17 cellular contexts compared by ENCODE assay signal in genomic region chr19:33435706-33436359, GRCh38.
DNase-seq lines count a peak whose midpoint lies in the region; ATAC-seq and TF ChIP-seq lines count a peak whose summit lies in the region.
"Had no signal": no experiment of that assay in that cellular context is flagged by ENCODE, and none has a peak within 500 bp of the region (broad histone marks: within the 10 kb centered on the region; RNA-seq: fewer than 3 reads in every experiment).

No MANE protein-coding gene starts in this region.

- H3K4me3 ChIP-seq in RWPE2 (ENCODE audit: severe bottlenecking), result no peak overlapping the region
- H3K4me3 ChIP-seq: PC-9 had no signal

- no peaks in the 10 kb centered on the region for H3K27me3 ChIP-seq in RWPE2 (ENCODE audit: insufficient read depth, poor library complexity, severe bottlenecking)

- H3K36me3 Mint-ChIP-seq in chondrocyte (ENCODE audit: low read depth), result no peaks in the 10 kb centered on the region
- H3K36me3 Mint-ChIP-seq in mesothelial cell of epicardium, result no peaks in the 10 kb centered on the region

- TF ChIP-seq CTCF in RWPE2 (IDR thresholded peaks at IDR 0.05; ENCODE audit: poor library complexity, severe bottlenecking) (no peak), chondrocyte (IDR thresholded peaks at IDR 0.05) (no peak), mesothelial cell of epicardium (IDR thresholded peaks at IDR 0.05; ENCODE audit: unreplicated experiment) (no peak)

- no peaks in the 10 kb centered on the region for H3K9me3 ChIP-seq in RWPE2 (ENCODE audit: severe bottlenecking)

- H3K27ac Mint-ChIP-seq in chondrocyte (ENCODE audit: unreplicated experiment) (no peak overlapping the region), mesothelial cell of epicardium (peak overlapping the region; percentile 78)

- no peaks in the 10 kb centered on the region for H3K36me3 ChIP-seq in RWPE2 (ENCODE audit: low read depth)

- DNase-seq in activated effector memory CD4-positive, alpha-beta T cell treated with anti-CD3 and anti-CD28 coated beads, Interleukin-2, amount 50 U/mL, for 16 hours, result peak; percentile 30
- no peak for DNase-seq in activated effector memory CD4-positive, alpha-beta T cell treated with Interleukin-2 at 50 U/mL for 16 hours
- DNase-seq in RWPE2 (ENCODE audit: low spot score) (peak; percentile 48), chondrocyte (ENCODE audit: low spot score) (peak; percentile 56), mesothelial cell of epicardium (ENCODE audit: low spot score in 2 of 2, unreplicated experiment in 2 of 2) (no peak), NCI-H1417 (lab: John Stamatoyannopoulos, UW) (no peak), GM19240 (ENCODE audit: insufficient read length, low spot score) (no peak)
- DNase-seq: AML-193, KBM-7, NCI-H1105, NCI-H1694, NCI-H2081 treated with DMSO at 0.1 percent for 48 hours, NCI-H524, PC-9 had no signal

- H3K4me1 ChIP-seq in RWPE2 (ENCODE audit: insufficient read depth, poor library complexity, severe bottlenecking), result no peaks in the 10 kb centered on the region

- no peak for ATAC-seq in RWPE2 (ENCODE audit: low read depth)
- no peak for ATAC-seq in HG02642 (IDR thresholded peaks at IDR 0.05; ENCODE audit: poor library complexity, unreplicated experiment)

- no peak overlapping the region for H3K27ac ChIP-seq in RWPE2 (ENCODE audit: poor library complexity, severe bottlenecking)
- H3K27ac ChIP-seq: 22Rv1, PC-9, RWPE1 had no signal

- H3K27me3 Mint-ChIP-seq in chondrocyte (ENCODE audit: low read depth), result peaks cover under 1% of the 10 kb centered on the region
- H3K27me3 Mint-ChIP-seq in mesothelial cell of epicardium (ENCODE audit: low read depth), result peaks cover 12% of the 10 kb centered on the region

- H3K4me3 Mint-ChIP-seq in chondrocyte (ENCODE audit: unreplicated experiment) (no peak overlapping the region), mesothelial cell of epicardium (no peak overlapping the region)

- H3K4me1 Mint-ChIP-seq in chondrocyte (ENCODE audit: low read depth) (peaks cover 5% of the 10 kb centered on the region), mesothelial cell of epicardium (peaks cover 74% of the 10 kb centered on the region)

- H3K9me3 Mint-ChIP-seq in chondrocyte (ENCODE audit: low read depth) (no peaks in the 10 kb centered on the region), mesothelial cell of epicardium (no peaks in the 10 kb centered on the region)

Comparison
In these comparisons a context has a peak if more than half of its experiments do, and no peak if none do; other contexts are left out.
1. DNase-seq: peak in activated effector memory CD4-positive, alpha-beta T cell treated with anti-CD3 and anti-CD28 coated beads, Interleukin-2, amount 50 U/mL, for 16 hours (single experiment), RWPE2 (single experiment) and chondrocyte (single experiment); none in activated effector memory CD4-positive, alpha-beta T cell treated with Interleukin-2 at 50 U/mL for 16 hours (single experiment), mesothelial cell of epicardium (0 of 2), NCI-H1417 (0 of 3) and GM19240 (single experiment).